21 cellular contexts compared by ENCODE assay signal in genomic region chr1:231393668-231394067, GRCh38. TPM values are rescaled to one million over a fixed set of nuclear protein-coding genes. Genes with fewer than 3 reads are reported as not detected.
A peak's percentile ranks its signal among the peaks of the same experiment; 100 is the strongest.
DNase-seq lines count a peak whose midpoint lies in the region; ATAC-seq, FAIRE-seq and TF ChIP-seq lines count a peak whose summit lies in the region.
"Had no signal": no experiment of that assay in that cellular context is flagged by ENCODE, and none has a peak within 500 bp of the region (broad histone marks: within the 10 kb centered on the region; RNA-seq: fewer than 3 reads in every experiment).

No MANE protein-coding gene starts in this region.

- H3K4me3 Mint-ChIP-seq in progenitor cell of endocrine pancreas (ENCODE audit: low read depth) (no peak overlapping the region), T-cell (no peak overlapping the region)
- H3K4me3 Mint-ChIP-seq: activated CD8-positive, alpha-beta T cell treated with anti-CD3 and anti-CD28 coated beads for 36 hours; CD14-positive monocyte; naive B cell had no signal

- H3K9me3 Mint-ChIP-seq in progenitor cell of endocrine pancreas (ENCODE audit: low read depth) (no peaks in the 10 kb centered on the region), T-cell (no peaks in the 10 kb centered on the region)
- H3K9me3 Mint-ChIP-seq: activated CD8-positive, alpha-beta T cell treated with anti-CD3 and anti-CD28 coated beads for 36 hours; CD14-positive monocyte; naive B cell had no signal

- peak overlapping the region; percentile 13 for H3K27ac Mint-ChIP-seq in progenitor cell of endocrine pancreas
- H3K27ac Mint-ChIP-seq in T-cell = no peak overlapping the region
- H3K27ac Mint-ChIP-seq: activated CD8-positive, alpha-beta T cell treated with anti-CD3 and anti-CD28 coated beads for 36 hours had no signal

- no peak for DNase-seq in D721Med (ENCODE audit: insufficient read length, low spot score)
- DNase-seq in RWPE2 (ENCODE audit: low spot score) = no peak
- DNase-seq in kidney = no peak
- no peak for DNase-seq in progenitor cell of endocrine pancreas (ENCODE audit: low spot score, unreplicated experiment)
- DNase-seq in HuH-7 (ENCODE audit: low spot score) = no peak
- DNase-seq in NCI-H1694 (lab: John Stamatoyannopoulos, UW) = no peak
- no peak for DNase-seq in T-cell
- no peak for DNase-seq in T-helper 2 cell
- DNase-seq: activated CD8-positive, alpha-beta T cell treated with anti-CD3 and anti-CD28 coated beads for 36 hours; DND-41; HCEC 1CT; lower lobe of right lung; naive B cell; NCI-H1436; stimulated activated naive CD4-positive, alpha-beta T cell treated with Interleukin-2 at 50 U/mL for 16 hours; T-helper 1 cell; upper lobe of right lung had no signal

- POLR2A ChIA-PET in T-cell (lab: Charles Lee) = no interaction called here

- CTCF ChIA-PET in T-cell (lab: Charles Lee) = interaction anchor here (0.7 to 1.0 kb wide), 2 partner anchors 10 to 17 kb away, joined by 3 to 7 read pairs; no protein-coding TSS in a partner anchor

- H3K27me3 ChIP-seq in RWPE2 (ENCODE audit: insufficient read depth, poor library complexity, severe bottlenecking) = no peaks in the 10 kb centered on the region
- H3K27me3 ChIP-seq: upper lobe of right lung had no signal

- intact Hi-C loops in kidney (cut with DNase I) = no loop called here

- H3K4me1 Mint-ChIP-seq in progenitor cell of endocrine pancreas (ENCODE audit: low read depth) (peaks cover 18% of the 10 kb centered on the region), T-cell (peaks cover 74 to 80% (median 74%) of the 10 kb centered on the region in 3 donors)

- no peaks in the 10 kb centered on the region for H3K9me3 ChIP-seq in RWPE2 (ENCODE audit: severe bottlenecking)
- no peaks in the 10 kb centered on the region for H3K9me3 ChIP-seq in kidney (ENCODE audit: control insufficient read depth in 1 of 2, low read length in 2 of 2)
- H3K9me3 ChIP-seq: lower lobe of right lung, prostate gland, upper lobe of right lung had no signal

- H3K9ac ChIP-seq in kidney (ENCODE audit: low read length in 2 of 2) = no peak overlapping the region

- peak; percentile 29 for FAIRE-seq in D721Med (lab: Jason Lieb, UNC)
- peak; percentile 95 for FAIRE-seq in kidney (lab: Jason Lieb, UNC)
- FAIRE-seq: endometrium had no signal

- H3K36me3 ChIP-seq in RWPE2 (ENCODE audit: low read depth) (no peaks in the 10 kb centered on the region), kidney (ENCODE audit: control insufficient read depth in 1 of 2, insufficient read depth in 2 of 2, low read length in 2 of 2) (no peaks in the 10 kb centered on the region)
- H3K36me3 ChIP-seq: lower lobe of right lung, prostate gland, upper lobe of right lung, WERI-Rb-1 had no signal

- no peak for ATAC-seq in RWPE2 (ENCODE audit: low read depth)
- no peak for ATAC-seq in T-cell (replicated peaks in 1 of 4)
- ATAC-seq: activated CD8-positive, alpha-beta T cell treated with anti-CD3 and anti-CD28 coated beads for 36 hours; lower lobe of right lung; upper lobe of right lung had no signal

- H3K4me3 ChIP-seq in RWPE2 (ENCODE audit: severe bottlenecking) (no peak overlapping the region), kidney (ENCODE audit: low read length in 2 of 2) (peak overlapping the region in 1 of 2 donors; percentile 25)
- H3K4me3 ChIP-seq: lower lobe of right lung, prostate gland, upper lobe of right lung had no signal

- H3K36me3 Mint-ChIP-seq in progenitor cell of endocrine pancreas (ENCODE audit: insufficient read depth) (peaks cover 5% of the 10 kb centered on the region), T-cell (peaks cover 18% of the 10 kb centered on the region)

- no peak for TF ChIP-seq CTCF in D721Med (IDR thresholded peaks at IDR 0.05; ENCODE audit: insufficient read depth, missing control alignments)
- TF ChIP-seq CTCF in RWPE2 (IDR thresholded peaks at IDR 0.05; ENCODE audit: poor library complexity, severe bottlenecking) = no peak
- TF ChIP-seq CTCF in kidney (IDR thresholded peaks at IDR 0.05; ENCODE audit: borderline replicate concordance, extremely low read depth, insufficient read depth) = no peak
- no peak for TF ChIP-seq CTCF in progenitor cell of endocrine pancreas (IDR thresholded peaks at IDR 0.05; ENCODE audit: unreplicated experiment)

- H3K4me1 ChIP-seq in RWPE2 (ENCODE audit: insufficient read depth, poor library complexity, severe bottlenecking) = peaks cover 34% of the 10 kb centered on the region
- H3K4me1 ChIP-seq in kidney (ENCODE audit: control insufficient read depth in 1 of 2, insufficient read depth in 1 of 2, low read depth in 1 of 2, low read length in 2 of 2) = peaks cover 10 to 21% of the 10 kb centered on the region in 2 donors

- no peaks in the 10 kb centered on the region for H3K27me3 Mint-ChIP-seq in progenitor cell of endocrine pancreas
- H3K27me3 Mint-ChIP-seq in T-cell = no peaks in the 10 kb centered on the region
- H3K27me3 Mint-ChIP-seq: activated CD8-positive, alpha-beta T cell treated with anti-CD3 and anti-CD28 coated beads for 36 hours; naive B cell had no signal

- peak overlapping the region; percentile 94 for H3K27ac ChIP-seq in RWPE2 (ENCODE audit: poor library complexity, severe bottlenecking)
- H3K27ac ChIP-seq in kidney (ENCODE audit: low read depth in 2 of 2, low read length in 2 of 2) = peak overlapping the region; percentile 38 to 78
- H3K27ac ChIP-seq: lower lobe of right lung, prostate gland, upper lobe of right lung, WERI-Rb-1 had no signal

RNA-seq across cellular contexts. Expression of gene EGLN1, which starts 28.4 kb away (rescaled TPM):
- total RNA-seq in kidney = 38.8 TPM
- polyA plus RNA-seq in kidney (ENCODE audit: insufficient read depth, low read depth, low replicate concordance) = 12.2 TPM
- 18.3 and 19.9 TPM in 2 replicates for total RNA-seq in progenitor cell of endocrine pancreas
- 10 to 100 TPM; 13.9 to 20.8 (median 18.5) TPM for total RNA-seq in T-cell

RNA-seq across cellular contexts. Expression of gene SPRTN, which starts 55.6 kb away (rescaled TPM):
- 8.9 TPM for total RNA-seq in kidney
- 5.3 TPM for polyA plus RNA-seq in kidney (ENCODE audit: insufficient read depth, low read depth, low replicate concordance)
- 13.8 and 13.9 TPM in 2 replicates for total RNA-seq in progenitor cell of endocrine pancreas
- 10 to 100 TPM; 12.6 to 28.9 (median 18.2) TPM for total RNA-seq in T-cell

RNA-seq across cellular contexts. Expression of gene EXOC8, which starts 56.0 kb away (rescaled TPM):
- total RNA-seq in kidney (17.7 TPM), progenitor cell of endocrine pancreas (9.1 and 9.6 TPM in 2 replicates), T-cell (10 to 100 TPM; 27.3 to 34.9 (median 30.6) TPM)
- polyA plus RNA-seq in kidney (ENCODE audit: insufficient read depth, low read depth, low replicate concordance) = 4.3 TPM
